ENCODE assay signal across 9 cellular contexts in genomic region chr4:152382057-152382785, GRCh38.
DNase-seq lines count a peak whose midpoint lies in the region; ATAC-seq and TF ChIP-seq lines count a peak whose summit lies in the region.
"Had no signal": no experiment of that assay in that cellular context is flagged by ENCODE, and none has a peak within 500 bp of the region (broad histone marks: within the 10 kb centered on the region; RNA-seq: fewer than 3 reads in every experiment).

No MANE protein-coding gene starts in this region.

- H3K27ac Mint-ChIP-seq in activated naive CD4-positive, alpha-beta T cell treated with anti-CD3 and anti-CD28 coated beads for 36 hours, result peak overlapping the region; percentile 69

- TF ChIP-seq CTCF in SK-N-SH (IDR thresholded peaks at IDR 0.05) (no peak), upper lobe of left lung (IDR thresholded peaks at IDR 0.05) (no peak)

- H3K9me2 ChIP-seq in SK-N-SH, result no peaks in the 10 kb centered on the region

- ATAC-seq in left ventricle myocardium superior (peak; percentile 93), upper lobe of left lung (ENCODE audit: low FRiP score in 2 of 2) (no peak), GM19328 (IDR thresholded peaks at IDR 0.05; ENCODE audit: unreplicated experiment) (no peak), GM21619 (IDR thresholded peaks at IDR 0.05; ENCODE audit: unreplicated experiment) (no peak)
- ATAC-seq: foreskin keratinocyte had no signal

- H3K27me3 ChIP-seq in SK-N-SH (ENCODE audit: insufficient read depth) (no peaks in the 10 kb centered on the region), upper lobe of left lung (no peaks in the 10 kb centered on the region)
- H3K27me3 ChIP-seq: foreskin keratinocyte had no signal

- no peak overlapping the region for H3K9ac ChIP-seq in SK-N-SH

- TF ChIP-seq EP300 in SK-N-SH (IDR thresholded peaks at IDR 0.05; ENCODE audit: borderline replicate concordance in 1 of 2, low read depth in 1 of 2, low read length in 1 of 2) (no peak), upper lobe of left lung (IDR thresholded peaks at IDR 0.05) (no peak)

- peak overlapping the region; percentile 40 for H3K4me2 ChIP-seq in SK-N-SH

- no peak for DNase-seq in activated naive CD4-positive, alpha-beta T cell treated with anti-CD3 and anti-CD28 coated beads for 36 hours
- no peak for DNase-seq in activated naive CD4-positive, alpha-beta T cell treated with Interleukin-2 at 50 U/mL for 16 hours
- DNase-seq in SK-N-SH (no peak), left ventricle myocardium superior (no peak), upper lobe of left lung (peak in 1 of 2 donors; percentile 22), NCI-H1105 treated with DMSO at 0.1 percent for 48 hours (lab: John Stamatoyannopoulos, UW) (no peak)
- DNase-seq: foreskin keratinocyte had no signal

- H3K27me3 Mint-ChIP-seq in activated naive CD4-positive, alpha-beta T cell treated with anti-CD3 and anti-CD28 coated beads for 36 hours (ENCODE audit: low read depth), result no peaks in the 10 kb centered on the region

- 96% methylated on average over 4 of the region's 4 CpGs for WGBS in SK-N-SH (ENCODE audit: low lambda C conversion rate)
- WGBS in upper lobe of left lung, 2 donors, result 64% methylated on average over 4 of the region's 4 CpGs

- POLR2A ChIA-PET in SK-N-SH (lab: Yijun Ruan, JAX), result no interaction called here

- no peak overlapping the region for H3K4me3 ChIP-seq in SK-N-SH (ENCODE audit: low read depth in 2 of 2, low read length in 1 of 2)
- peak overlapping the region in 2 of 4 donors; percentile 17 to 18 for H3K4me3 ChIP-seq in upper lobe of left lung

- H3K9me3 Mint-ChIP-seq in activated naive CD4-positive, alpha-beta T cell treated with anti-CD3 and anti-CD28 coated beads for 36 hours, result no peaks in the 10 kb centered on the region

- peaks cover 9% of the 10 kb centered on the region for H3F3A ChIP-seq in SK-N-SH (replicated peaks; ENCODE audit: insufficient read depth)

- H3K4me1 ChIP-seq in SK-N-SH (ENCODE audit: control insufficient read depth in 1 of 2, insufficient read depth in 2 of 2, low read depth in 1 of 2, low read length in 1 of 2) (no peaks in the 10 kb centered on the region; a peak in 1 of 4 replicates), upper lobe of left lung (peaks cover 4 to 11% (median 7%) of the 10 kb centered on the region in 4 donors)

- no peak overlapping the region for H3K27ac ChIP-seq in SK-N-SH (ENCODE audit: low read depth in 2 of 2, low read length in 1 of 2)
- peak overlapping the region; percentile 5 to 46 (median 36) for H3K27ac ChIP-seq in upper lobe of left lung
- H3K27ac ChIP-seq: foreskin keratinocyte had no signal

- H3K4me3 Mint-ChIP-seq in activated naive CD4-positive, alpha-beta T cell treated with anti-CD3 and anti-CD28 coated beads for 36 hours, result peak overlapping the region; percentile 56

- CTCF ChIA-PET in activated naive CD4-positive, alpha-beta T cell treated with anti-CD3 and anti-CD28 coated beads for 36 hours (lab: Charles Lee), result interaction anchor here (0.7 kb wide), 2 partner anchors 78 to 208 kb away, joined by 3 read pairs; no protein-coding TSS in a partner anchor
- CTCF ChIA-PET in SK-N-SH (lab: Yijun Ruan, JAX), result interaction anchor here (1.2 kb wide), 2 partner anchors 15 to 26 kb away, joined by 3 to 4 read pairs; no protein-coding TSS in a partner anchor

- intact Hi-C loops in activated naive CD4-positive, alpha-beta T cell treated with anti-CD3 and anti-CD28 coated beads for 36 hours (cut with micrococcal nuclease), result loop anchor here (1.0 to 10.0 kb wide), 5 partner anchors 12 to 1267 kb away; partner anchors contain the start of genes GATB and PRSS48
- intact Hi-C loops in left ventricle myocardium superior (cut with micrococcal nuclease), result loop anchor here (10.0 kb wide), 1 partner anchor 617 kb away; the partner anchor contains the start of gene GATB

- no peak for TF ChIP-seq RAD21 in SK-N-SH (IDR thresholded peaks at IDR 0.05; ENCODE audit: low read length)

- H3K4me1 Mint-ChIP-seq in activated naive CD4-positive, alpha-beta T cell treated with anti-CD3 and anti-CD28 coated beads for 36 hours (ENCODE audit: low read depth), result peaks cover 10% of the 10 kb centered on the region

- peaks cover 7% of the 10 kb centered on the region; the same call in 1 of the 2 replicates for H4K20me1 ChIP-seq in SK-N-SH (ENCODE audit: insufficient read depth)

- H2AFZ ChIP-seq in SK-N-SH (ENCODE audit: low read depth), result no peak overlapping the region

- H3K36me3 ChIP-seq in SK-N-SH (replicated peaks in 1 of 2; ENCODE audit: control insufficient read depth in 1 of 2, insufficient read depth in 2 of 2, low read length in 1 of 2) (no peaks in the 10 kb centered on the region), upper lobe of left lung (no peaks in the 10 kb centered on the region)

- no peaks in the 10 kb centered on the region for H3K36me3 Mint-ChIP-seq in activated naive CD4-positive, alpha-beta T cell treated with anti-CD3 and anti-CD28 coated beads for 36 hours (ENCODE audit: low read depth)

- H3K79me2 ChIP-seq in SK-N-SH (ENCODE audit: insufficient read depth), result peaks cover 31% of the 10 kb centered on the region

- no peak for TF ChIP-seq POLR2A in upper lobe of left lung (IDR thresholded peaks at IDR 0.05)

- H3K9me3 ChIP-seq in SK-N-SH (no peaks in the 10 kb centered on the region), upper lobe of left lung (no peaks in the 10 kb centered on the region)

TF ChIP-seq in SK-N-SH, 30 proteins besides CTCF, POLR2A, EP300 and RAD21:
- TF ChIP-seq USF2 (IDR thresholded peaks at IDR 0.05; ENCODE audit: borderline replicate concordance, low read depth, low read length) (no peak), CHD2 (IDR thresholded peaks at IDR 0.05; ENCODE audit: low read length, partially characterized antibody) (no peak), NFIC (IDR thresholded peaks at IDR 0.05; ENCODE audit: borderline replicate concordance) (no peak), USF1 (IDR thresholded peaks at IDR 0.05; ENCODE audit: borderline replicate concordance, low read depth) (no peak)

Comparison
In these comparisons a context has a peak if more than half of its experiments do, and no peak if none do; other contexts are left out.
1. H3K27ac ChIP-seq: peak in upper lobe of left lung (4 of 4); none in SK-N-SH (0 of 2).